In genomic region chr2:236833501-236834186, GRCh38 we compare ENCODE assay signal across 22 cellular contexts.
A peak's percentile ranks its signal among the peaks of the same experiment; 100 is the strongest.
DNase-seq lines count a peak whose midpoint lies in the region; ATAC-seq and TF ChIP-seq lines count a peak whose summit lies in the region.
"Had no signal": no experiment of that assay in that cellular context is flagged by ENCODE, and none has a peak within 500 bp of the region (broad histone marks: within the 10 kb centered on the region; RNA-seq: fewer than 3 reads in every experiment).

No MANE protein-coding gene starts in this region.

- POLR2A ChIA-PET in RWPE1 (lab: Yijun Ruan, JAX; ENCODE audit: low non-redundant PET), result no interaction called here

- H3K4me3 ChIP-seq in esophagus (ENCODE audit: low read depth in 1 of 2, low read length in 2 of 2) (no peak overlapping the region), neuronal stem cell (ENCODE audit: low read length in 2 of 2) (no peak overlapping the region)
- H3K4me3 ChIP-seq: heart left ventricle, psoas muscle, tibial nerve had no signal

- H3K27ac ChIP-seq in RWPE1, result no peak overlapping the region
- peak overlapping the region; percentile 35 to 66 for H3K27ac ChIP-seq in esophagus (ENCODE audit: low read depth in 2 of 2, low read length in 1 of 2)
- no peak overlapping the region for H3K27ac ChIP-seq in neuronal stem cell (replicated peaks; ENCODE audit: low read length)
- H3K27ac ChIP-seq: heart left ventricle, psoas muscle, tibial nerve had no signal

- H3K36me3 ChIP-seq in esophagus (ENCODE audit: control insufficient read depth in 2 of 2, insufficient read depth in 2 of 2, low read length in 1 of 2) (no peaks in the 10 kb centered on the region), neuronal stem cell (replicated peaks in 1 of 2; ENCODE audit: control insufficient read depth in 2 of 2, insufficient read depth in 2 of 2, low read length in 2 of 2) (no peaks in the 10 kb centered on the region)
- H3K36me3 ChIP-seq: BE2C, heart left ventricle, tibial nerve had no signal

- peaks cover 2% of the 10 kb centered on the region for H3K27me3 Mint-ChIP-seq in activated CD4-positive, alpha-beta T cell treated with anti-CD3 and anti-CD28 coated beads, Interleukin-2, amount 10 ng/mL, durations not matched to agents 24 days and 14 days

- H4K91ac ChIP-seq in neuronal stem cell (ENCODE audit: low read depth, low read length, poor library complexity), result no peak overlapping the region

- H3K36me3 Mint-ChIP-seq in activated CD4-positive, alpha-beta T cell treated with anti-CD3 and anti-CD28 coated beads, Interleukin-2, amount 10 ng/mL, durations not matched to agents 24 days and 14 days (ENCODE audit: low read depth), result no peaks in the 10 kb centered on the region
- H3K36me3 Mint-ChIP-seq: activated naive CD8-positive, alpha-beta T cell treated with anti-CD3 and anti-CD28 coated beads, Interleukin-2, amount 10 ng/mL, durations not matched to agents 7 days and 5 days had no signal

- no peak overlapping the region for H3K4me3 Mint-ChIP-seq in activated CD4-positive, alpha-beta T cell treated with anti-CD3 and anti-CD28 coated beads, Interleukin-2, amount 10 ng/mL, durations not matched to agents 24 days and 14 days
- H3K4me3 Mint-ChIP-seq: activated naive CD8-positive, alpha-beta T cell treated with anti-CD3 and anti-CD28 coated beads, Interleukin-2, amount 10 ng/mL, durations not matched to agents 7 days and 5 days; activated T-cell treated with anti-CD3 and anti-CD28 coated beads, Interleukin-2, amount 50 U/mL, for 4 hours; nephron progenitor cell had no signal

- no peaks in the 10 kb centered on the region for H3K4me1 Mint-ChIP-seq in activated CD4-positive, alpha-beta T cell treated with anti-CD3 and anti-CD28 coated beads, Interleukin-2, amount 10 ng/mL, durations not matched to agents 24 days and 14 days
- H3K4me1 Mint-ChIP-seq: activated naive CD8-positive, alpha-beta T cell treated with anti-CD3 and anti-CD28 coated beads, Interleukin-2, amount 10 ng/mL, durations not matched to agents 7 days and 5 days had no signal

- H3K9ac ChIP-seq in neuronal stem cell (ENCODE audit: low read depth, low read length, poor library complexity), result no peak overlapping the region

- no peak overlapping the region for H3K27ac Mint-ChIP-seq in activated CD4-positive, alpha-beta T cell treated with anti-CD3 and anti-CD28 coated beads, Interleukin-2, amount 10 ng/mL, durations not matched to agents 24 days and 14 days
- H3K27ac Mint-ChIP-seq: activated naive CD8-positive, alpha-beta T cell treated with anti-CD3 and anti-CD28 coated beads, Interleukin-2, amount 10 ng/mL, durations not matched to agents 7 days and 5 days; nephron progenitor cell had no signal

- H3K4me2 ChIP-seq in neuronal stem cell (ENCODE audit: insufficient read depth, low read length, poor library complexity, severe bottlenecking), result no peak overlapping the region

- no peak overlapping the region for H2AFZ ChIP-seq in neuronal stem cell (ENCODE audit: low read length)

- H3K14ac ChIP-seq in neuronal stem cell (ENCODE audit: low read length), result no peak overlapping the region

- no peak overlapping the region for H2BK120ac ChIP-seq in neuronal stem cell (ENCODE audit: low read depth, low read length)

- 77 to 81% methylated on average over 3 of the region's 3 CpGs for WGBS in esophagus, 2 donors
- WGBS in neuronal stem cell (ENCODE audit: extremely low coverage in 2 of 2, insufficient read length in 2 of 2, insufficient replicate concordance in 1 of 2), 2 donors, result no CpG with 5 or more reads among the region's 3 CpGs

- H3K9me3 Mint-ChIP-seq in activated CD4-positive, alpha-beta T cell treated with anti-CD3 and anti-CD28 coated beads, Interleukin-2, amount 10 ng/mL, durations not matched to agents 24 days and 14 days, result no peaks in the 10 kb centered on the region
- H3K9me3 Mint-ChIP-seq: activated T-cell treated with anti-CD3 and anti-CD28 coated beads, Interleukin-2, amount 50 U/mL, for 4 hours had no signal

- no peak overlapping the region for H3K23ac ChIP-seq in neuronal stem cell (ENCODE audit: low read depth, low read length, poor library complexity)

- no peaks in the 10 kb centered on the region for H3K79me1 ChIP-seq in neuronal stem cell (ENCODE audit: low read depth, low read length)

- H3K4me1 ChIP-seq in esophagus (ENCODE audit: control insufficient read depth in 2 of 2, insufficient read depth in 2 of 2, low read length in 1 of 2) (peaks cover 0 to 3% of the 10 kb centered on the region in 2 donors), neuronal stem cell (ENCODE audit: control insufficient read depth in 2 of 2, insufficient read depth in 1 of 2, low read depth in 1 of 2, low read length in 2 of 2) (no peaks in the 10 kb centered on the region)
- H3K4me1 ChIP-seq: BE2C, psoas muscle, tibial nerve had no signal

- TF ChIP-seq CTCF in RWPE1 (conservative IDR thresholded peaks at IDR 0.05; ENCODE audit: low read depth) (no peak), omental fat pad (IDR thresholded peaks at IDR 0.05) (no peak)

- peak; percentile 30 for ATAC-seq in omental fat pad (ENCODE audit: low FRiP score)
- ATAC-seq: activated T-cell treated with anti-CD3 and anti-CD28 coated beads, Interleukin-2, amount 50 U/mL, for 4 hours had no signal

- no peak overlapping the region for H3K4ac ChIP-seq in neuronal stem cell (ENCODE audit: low read length)

- no peak overlapping the region for H2BK15ac ChIP-seq in neuronal stem cell (ENCODE audit: low read length)

- CTCF ChIA-PET in RWPE1 (lab: Yijun Ruan, JAX), result no interaction called here

- H2BK12ac ChIP-seq in neuronal stem cell (ENCODE audit: low read length), result no peak overlapping the region

- no peaks in the 10 kb centered on the region for H3K27me3 ChIP-seq in esophagus (ENCODE audit: control insufficient read depth in 1 of 2, insufficient read depth in 2 of 2, low read length in 2 of 2)
- no peaks in the 10 kb centered on the region for H3K27me3 ChIP-seq in neuronal stem cell (ENCODE audit: control insufficient read depth in 3 of 3, insufficient read depth in 3 of 3, low read depth in 1 of 3, low read length in 3 of 3)
- H3K27me3 ChIP-seq: heart left ventricle, tibial nerve had no signal

- intact Hi-C loops in activated CD4-positive, alpha-beta T cell treated with anti-CD3 and anti-CD28 coated beads, Interleukin-2, amount 10 ng/mL, durations not matched to agents 24 days and 14 days (cut with micrococcal nuclease), result no loop called here

- no peak overlapping the region for H2BK5ac ChIP-seq in neuronal stem cell (ENCODE audit: low read length)

- DNase-seq in ELR (ENCODE audit: low read depth) (peak; percentile 6), RWPE1 (ENCODE audit: low spot score) (peak; percentile 20), omental fat pad (ENCODE audit: low spot score) (no peak), NOMO-1 treated with DMSO at 0.1 percent for 48 hours (lab: John Stamatoyannopoulos, UW; ENCODE audit: unreplicated experiment) (no peak), neuronal stem cell (ENCODE audit: low spot score) (no peak), middle frontal gyrus (ENCODE audit: extremely low spot score, low spot score) (no peak)
- no peak for DNase-seq in activated CD4-positive, alpha-beta T cell treated with anti-CD3 and anti-CD28 coated beads, Interleukin-2, amount 10 ng/mL, durations not matched to agents 24 days and 14 days
- DNase-seq: activated CD4-positive, alpha-beta T cell treated with anti-CD3 and anti-CD28 coated beads, Interleukin-2, amount 50 U/mL, for 48 hours; activated naive CD8-positive, alpha-beta T cell treated with anti-CD3 and anti-CD28 coated beads, Interleukin-2, amount 10 ng/mL, durations not matched to agents 7 days and 5 days; activated T-cell treated with anti-CD3 and anti-CD28 coated beads, Interleukin-2, amount 50 U/mL, for 4 hours; BE2C; caudate nucleus; heart left ventricle; mesendoderm; NCI-H1092 treated with DMSO at 0.1 percent for 48 hours; NCI-H774; nephron progenitor cell; psoas muscle; stimulated activated CD4-positive, alpha-beta T cell treated with anti-CD3 and anti-CD28 coated beads, Interleukin-15, amount 100 ng/mL, for 24 hours; stimulated activated naive CD4-positive, alpha-beta T cell treated with Interleukin-2 at 50 U/mL for 16 hours had no signal

- no peak overlapping the region for H4K8ac ChIP-seq in neuronal stem cell (ENCODE audit: low read depth, low read length)

- no peak overlapping the region for H2AK5ac ChIP-seq in neuronal stem cell (ENCODE audit: low read depth, low read length)

- H3K18ac ChIP-seq in neuronal stem cell (ENCODE audit: low read length), result no peak overlapping the region

- peaks cover 0 to 2% of the 10 kb centered on the region in 2 donors for H3K9me3 ChIP-seq in esophagus (ENCODE audit: control insufficient read depth in 2 of 2, insufficient read depth in 1 of 2, low read depth in 1 of 2, low read length in 1 of 2)
- peaks cover 0 to 19% of the 10 kb centered on the region in 2 donors for H3K9me3 ChIP-seq in neuronal stem cell (replicated peaks in 1 of 2; ENCODE audit: control insufficient read depth in 2 of 2, insufficient read depth in 1 of 2, low read depth in 1 of 2, low read length in 2 of 2)
- H3K9me3 ChIP-seq: BE2C, psoas muscle had no signal

Comparison
In these comparisons a context has a peak if more than half of its experiments do, and no peak if none do; other contexts are left out.
1. DNase-seq: peak in ELR (single experiment) and RWPE1 (single experiment); none in omental fat pad (single experiment), NOMO-1 treated with DMSO at 0.1 percent for 48 hours (single experiment), neuronal stem cell (single experiment), middle frontal gyrus (single experiment) and activated CD4-positive, alpha-beta T cell treated with anti-CD3 and anti-CD28 coated beads, Interleukin-2, amount 10 ng/mL, durations not matched to agents 24 days and 14 days (single experiment).
2. H3K27ac ChIP-seq: peak in esophagus (2 of 2); none in RWPE1 (single experiment) and neuronal stem cell (single experiment).